ENCODE assay signal across 8 cellular contexts in the genomic region with DNA sequence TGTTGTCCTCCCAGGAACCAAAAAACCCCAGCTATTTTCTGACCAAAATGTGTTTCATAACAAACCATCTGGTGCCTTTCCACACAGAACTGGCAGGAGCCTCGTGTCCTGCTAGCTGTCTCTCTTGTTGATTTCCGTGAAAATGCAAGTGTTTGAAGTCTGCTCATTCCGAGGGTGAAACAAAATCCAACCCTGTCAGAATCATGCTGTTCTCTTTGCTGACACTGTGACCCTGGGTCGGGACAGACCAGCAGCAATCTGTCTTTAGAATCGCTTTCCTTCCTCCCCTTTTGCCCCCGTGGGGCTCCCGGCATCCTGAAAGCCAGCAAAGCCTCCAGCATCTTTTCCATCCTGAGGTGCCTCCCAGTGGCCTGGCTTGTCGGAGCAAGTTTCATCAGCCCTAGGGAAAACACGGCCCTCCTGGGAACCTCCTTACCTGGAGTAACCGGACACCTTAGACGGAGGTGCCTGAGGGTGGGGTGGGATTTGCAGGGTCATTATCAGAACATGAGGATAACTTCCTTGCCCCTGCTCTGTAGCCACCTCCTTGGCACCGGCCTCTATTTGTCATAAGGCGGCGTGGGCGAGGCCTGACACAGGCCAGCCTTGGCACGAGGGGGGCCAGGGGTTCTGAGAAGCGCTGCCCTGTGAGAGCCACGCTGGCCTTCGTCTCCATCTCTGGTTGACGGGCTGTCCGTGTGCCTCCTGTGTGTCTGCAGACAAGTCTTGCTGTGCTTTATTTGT. TPM values are rescaled to one million over a fixed set of nuclear protein-coding genes. Genes with fewer than 3 reads are reported as not detected.
A peak's percentile ranks its signal among the peaks of the same experiment; 100 is the strongest.
DNase-seq lines count a peak whose midpoint lies in the region; ATAC-seq and TF ChIP-seq lines count a peak whose summit lies in the region.

No MANE protein-coding gene starts in this region.

- H3K9me3 ChIP-seq in Panc1 (ENCODE audit: control insufficient read depth, insufficient read depth, low read depth, low read length): no peaks in the 10 kb centered on the region
- H3K9me3 ChIP-seq in trophoblast cell (ENCODE audit: insufficient read depth, low read depth, low read length): peaks cover 3% of the 10 kb centered on the region

- H3K79me1 ChIP-seq in trophoblast cell (ENCODE audit: low read length): peaks cover 6% of the 10 kb centered on the region

- peak; percentile 77 for DNase-seq in EL
- DNase-seq in Panc1 (ENCODE audit: low read depth, low spot score): no peak
- peak; percentile 51 to 59 for DNase-seq in trophoblast cell
- DNase-seq in AML-193 (lab: John Stamatoyannopoulos, UW): no peak
- no peak for DNase-seq in HEK293T (ENCODE audit: extremely low spot score)

- H4K91ac ChIP-seq in trophoblast cell (ENCODE audit: low read depth, low read length): peak overlapping the region; percentile 20

- BruUV-seq in Panc1 (replicated peaks; lab: Mats Ljungman, UMichigan): TSS peak; percentile 76

- no peak overlapping the region for H3K23ac ChIP-seq in trophoblast cell (ENCODE audit: low read length)

- peaks cover 14% of the 10 kb centered on the region for H3K4me1 ChIP-seq in Panc1 (ENCODE audit: control insufficient read depth, insufficient read depth, low read length)
- H3K4me1 ChIP-seq in trophoblast cell (ENCODE audit: control insufficient read depth in 1 of 2, insufficient read depth in 2 of 2, low read length in 2 of 2): peaks cover 20 to 29% of the 10 kb centered on the region in 2 experiments

- no peak overlapping the region for H2BK120ac ChIP-seq in trophoblast cell (ENCODE audit: insufficient read depth, low read length, poor library complexity)

- no peak overlapping the region for H2BK5ac ChIP-seq in trophoblast cell (ENCODE audit: low read depth, low read length, poor library complexity)

- H3K9ac ChIP-seq in trophoblast cell (ENCODE audit: low read length): no peak overlapping the region

- in situ Hi-C loops in Panc1 (cut with HindIII; ENCODE audit: low pct_unique_long_range_greater_than_20kb, low sequenced_read_pairs): no loop called here

- H4K8ac ChIP-seq in trophoblast cell (ENCODE audit: low read depth, low read length): no peak overlapping the region

- H3K14ac ChIP-seq in trophoblast cell (ENCODE audit: low read length): no peak overlapping the region

- H3K27me3 ChIP-seq in Panc1 (ENCODE audit: control insufficient read depth, insufficient read depth, low read length) (no peaks in the 10 kb centered on the region), trophoblast cell (ENCODE audit: insufficient read depth, low read length) (no peaks in the 10 kb centered on the region)

- no peak overlapping the region for H2BK12ac ChIP-seq in trophoblast cell (ENCODE audit: low read length)

- intact Hi-C loops in Panc1 (cut with micrococcal nuclease; ENCODE audit: unreplicated experiment): no loop called here

- no peak overlapping the region for H4K12ac ChIP-seq in trophoblast cell (ENCODE audit: low read depth, low read length)

- no peak overlapping the region for H3K27ac ChIP-seq in Panc1 (ENCODE audit: low read length)
- H3K27ac ChIP-seq in trophoblast cell (ENCODE audit: low read depth, low read length): peak overlapping the region; percentile 15

- H3K4me3 ChIP-seq in Panc1 (ENCODE audit: low read depth in 2 of 2, low read length in 2 of 2): no peak overlapping the region
- H3K4me3 ChIP-seq in trophoblast cell (ENCODE audit: low read depth, low read length): no peak overlapping the region

- no peak overlapping the region for H3K4me2 ChIP-seq in trophoblast cell (ENCODE audit: low read length)

- H3K79me2 ChIP-seq in trophoblast cell (ENCODE audit: control insufficient read depth, insufficient read depth, low read length, poor library complexity): no peaks in the 10 kb centered on the region

- TF ChIP-seq CTCF in Panc1 (IDR thresholded peaks at IDR 0.05): no peak

- no peaks in the 10 kb centered on the region for H3K36me3 ChIP-seq in Panc1 (ENCODE audit: control insufficient read depth, insufficient read depth, low read length)
- no peaks in the 10 kb centered on the region for H3K36me3 ChIP-seq in trophoblast cell (ENCODE audit: control insufficient read depth in 1 of 2, insufficient read depth in 2 of 2, low read length in 2 of 2)

- WGBS in trophoblast cell (ENCODE audit: extremely low coverage, insufficient coverage, insufficient read length): no CpG with 5 or more reads among the region's 21 CpGs

- ATAC-seq in Panc1 (peak; percentile 20; the same call in 1 of the 2 replicates), esophagus mucosa (peak; percentile 83), HG03457 (IDR thresholded peaks at IDR 0.05; ENCODE audit: unreplicated experiment) (no peak), HG02973 (IDR thresholded peaks at IDR 0.05; ENCODE audit: unreplicated experiment) (no peak)

- CTCF ChIA-PET in Panc1 (lab: Charles Lee): no interaction called here
- CTCF ChIA-PET in HEK293T (lab: Yijun Ruan, JAX): interaction anchor here (0.6 kb wide), 1 partner anchor 166 kb away, joined by 3 read pairs; no protein-coding TSS in a partner anchor

- no peak overlapping the region for H2AK5ac ChIP-seq in trophoblast cell (ENCODE audit: low read length)

- H2AFZ ChIP-seq in trophoblast cell (ENCODE audit: insufficient read depth, low read length, poor library complexity): no peak overlapping the region

- H3K18ac ChIP-seq in trophoblast cell (ENCODE audit: low read length): no peak overlapping the region

- POLR2A ChIA-PET in Panc1 (lab: Charles Lee): no interaction called here
- POLR2A ChIA-PET in HEK293T (lab: Yijun Ruan, JAX): no interaction called here

- no peak overlapping the region for H3K4ac ChIP-seq in trophoblast cell (ENCODE audit: low read depth, low read length)

TF ChIP-seq in HEK293T, 16 proteins besides CTCF, POLR2A, EP300 and RAD21:
- TF ChIP-seq BHLHE40 (IDR thresholded peaks at IDR 0.05; ENCODE audit: borderline replicate concordance) (no peak), SP1 (IDR thresholded peaks at IDR 0.05) (no peak), TARDBP (IDR thresholded peaks at IDR 0.05) (no peak), L3MBTL2 (conservative IDR thresholded peaks at IDR 0.05) (no peak), FOXA1 (IDR thresholded peaks at IDR 0.05) (no peak), HDGF (IDR thresholded peaks at IDR 0.05; ENCODE audit: borderline replicate concordance) (no peak), LEF1 (IDR thresholded peaks at IDR 0.05; ENCODE audit: borderline replicate concordance) (no peak), NFRKB (IDR thresholded peaks at IDR 0.05) (no peak), FOXK2 (IDR thresholded peaks at IDR 0.05) (no peak), ARNT (IDR thresholded peaks at IDR 0.05) (no peak), FOXM1 (IDR thresholded peaks at IDR 0.05; ENCODE audit: borderline replicate concordance) (no peak), ELF4 (IDR thresholded peaks at IDR 0.05) (no peak), ZNF384 (IDR thresholded peaks at IDR 0.05) (no peak)
- TF ChIP-seq, protein P1, sequence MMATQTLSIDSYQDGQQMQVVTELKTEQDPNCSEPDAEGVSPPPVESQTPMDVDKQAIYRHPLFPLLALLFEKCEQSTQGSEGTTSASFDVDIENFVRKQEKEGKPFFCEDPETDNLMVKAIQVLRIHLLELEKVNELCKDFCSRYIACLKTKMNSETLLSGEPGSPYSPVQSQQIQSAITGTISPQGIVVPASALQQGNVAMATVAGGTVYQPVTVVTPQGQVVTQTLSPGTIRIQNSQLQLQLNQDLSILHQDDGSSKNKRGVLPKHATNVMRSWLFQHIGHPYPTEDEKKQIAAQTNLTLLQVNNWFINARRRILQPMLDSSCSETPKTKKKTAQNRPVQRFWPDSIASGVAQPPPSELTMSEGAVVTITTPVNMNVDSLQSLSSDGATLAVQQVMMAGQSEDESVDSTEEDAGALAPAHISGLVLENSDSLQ (IDR thresholded peaks at IDR 0.05): no peak

RNA-seq across cellular contexts. Expression of a gene that starts 24.9 kb away (rescaled TPM):
- total RNA-seq in Panc1 (2021; ENCODE audit: unreplicated experiment): 23.1 TPM
- 29.0 TPM for polyA plus RNA-seq in Panc1 (2012; ENCODE audit: insufficient read length)
- total RNA-seq in esophagus mucosa: 18.8 TPM
- 4.2 and 4.4 TPM in 2 replicates for polyA plus RNA-seq in trophoblast cell (2013)

RNA-seq across cellular contexts. Expression of a gene that starts 48.3 kb away (rescaled TPM):
- 1.5 TPM for total RNA-seq in Panc1 (2021; ENCODE audit: unreplicated experiment)
- 1.8 TPM for polyA plus RNA-seq in Panc1 (2012; ENCODE audit: insufficient read length)
- 2.6 TPM for total RNA-seq in esophagus mucosa
- 3.4 and 3.6 TPM in 2 replicates for polyA plus RNA-seq in trophoblast cell (2013)

Comparison
In these comparisons a context has a peak if more than half of its experiments do, and no peak if none do; other contexts are left out.
1. DNase-seq: peak in EL (single experiment) and trophoblast cell (2 of 2); none in Panc1 (single experiment), AML-193 (0 of 2) and HEK293T (single experiment).
2. ATAC-seq: peak in Panc1 (single experiment) and esophagus mucosa (single experiment); none in HG03457 (single experiment) and HG02973 (single experiment).